8 cellular contexts compared by ENCODE assay signal in the genomic region with DNA sequence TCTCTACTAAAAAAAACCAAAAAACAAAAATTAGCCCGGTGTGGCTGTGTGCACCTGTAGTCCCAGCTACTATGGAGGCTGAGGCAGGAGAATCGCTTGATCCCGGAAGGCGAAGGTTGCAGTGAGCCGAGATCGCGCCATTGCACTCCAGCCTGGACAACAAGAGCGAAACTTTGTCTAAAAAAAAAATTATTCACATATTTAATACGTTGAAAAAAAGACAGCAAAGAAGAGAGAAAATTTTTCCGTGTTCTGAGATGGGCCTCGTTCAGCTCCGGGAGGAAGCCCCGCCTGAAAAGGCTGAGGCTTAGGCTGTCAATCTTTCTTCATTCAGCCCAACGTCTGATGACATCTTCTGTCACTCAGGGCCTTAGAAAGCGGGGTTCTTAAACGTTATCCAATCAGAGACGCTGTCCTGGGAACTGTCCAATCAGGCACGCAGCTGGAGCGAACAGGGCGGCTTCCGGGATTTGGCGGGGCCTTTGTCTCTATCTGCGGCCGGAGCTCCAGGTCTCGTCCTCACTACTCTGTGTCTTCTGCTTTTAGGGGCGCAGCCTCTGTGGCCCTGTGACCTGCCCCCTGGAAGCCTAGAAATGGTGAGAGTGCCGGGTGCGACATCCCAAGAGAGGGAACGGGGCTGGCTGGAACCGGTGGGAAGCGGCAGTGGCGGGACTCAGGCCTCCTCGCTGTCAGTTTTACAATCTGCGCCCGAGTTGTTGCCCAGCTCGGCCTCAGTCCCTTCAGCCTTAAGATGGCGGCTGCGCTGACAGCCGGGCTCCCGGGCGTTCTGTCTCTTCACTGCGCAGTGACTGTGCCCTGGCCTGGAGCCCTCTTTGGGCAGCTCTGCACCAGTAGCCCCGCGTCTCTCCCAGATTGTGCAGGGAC. TPM values are rescaled to one million over a fixed set of nuclear protein-coding genes. Genes with fewer than 3 reads are reported as not detected.
DNase-seq lines count a peak whose midpoint lies in the region; ATAC-seq and TF ChIP-seq lines count a peak whose summit lies in the region.

A gene (plus strand): TSS at position 485 of the 885 bp plus-strand sequence. CDS start 109 bp downstream, at position 594.

- H3K9me3 Mint-ChIP-seq in activated naive CD8-positive, alpha-beta T cell treated with anti-CD3 and anti-CD28 coated beads, Interleukin-2, amount 10 ng/mL, durations not matched to agents 7 days and 5 days, result peaks cover 24% of the 10 kb centered on the region
- peaks cover 22% of the 10 kb centered on the region for H3K9me3 Mint-ChIP-seq in progenitor cell of endocrine pancreas (ENCODE audit: low read depth)

- no peaks in the 10 kb centered on the region for H3K9me3 ChIP-seq in cardiac muscle cell (ENCODE audit: low read depth)

- peak within 1 kb of the TSS; percentile 47 for H3K4me3 ChIP-seq in cardiac muscle cell

- ATAC-seq in GM21576 (IDR thresholded peaks at IDR 0.05; ENCODE audit: unreplicated experiment), result peak; percentile 93
- peak; percentile 98 for ATAC-seq in activated naive CD8-positive, alpha-beta T cell treated with anti-CD3 and anti-CD28 coated beads, Interleukin-2, amount 10 ng/mL, durations not matched to agents 7 days and 5 days (ENCODE audit: low read depth)

- DNase-seq in DMS79 treated with DMSO at 0.1 percent for 48 hours (lab: John Stamatoyannopoulos, UW), result peak; percentile 95
- peak; percentile 95 for DNase-seq in KBM-7
- DNase-seq in SKM-1 treated with dmso at 0.1 percent for 144 hours (lab: John Stamatoyannopoulos, UW; ENCODE audit: unreplicated experiment), result peak; percentile 59
- DNase-seq in activated naive CD8-positive, alpha-beta T cell treated with anti-CD3 and anti-CD28 coated beads, Interleukin-2, amount 10 ng/mL, durations not matched to agents 7 days and 5 days, result peak; percentile 82
- DNase-seq in cardiac muscle cell (ENCODE audit: low read depth in 1 of 2, low spot score in 1 of 2), result peak; percentile 57 to 91
- DNase-seq in progenitor cell of endocrine pancreas (ENCODE audit: low spot score, unreplicated experiment), result peak; percentile 25
- peak; percentile 93 for DNase-seq in ureter (ENCODE audit: low spot score)

- peak within 1 kb of the TSS; percentile 99 for H3K27ac Mint-ChIP-seq in activated naive CD8-positive, alpha-beta T cell treated with anti-CD3 and anti-CD28 coated beads, Interleukin-2, amount 10 ng/mL, durations not matched to agents 7 days and 5 days
- H3K27ac Mint-ChIP-seq in progenitor cell of endocrine pancreas, result peak within 1 kb of the TSS; percentile 98

- TF ChIP-seq CTCF in cardiac muscle cell (IDR thresholded peaks at IDR 0.05; ENCODE audit: low read depth, low read length) (no peak), progenitor cell of endocrine pancreas (IDR thresholded peaks at IDR 0.05; ENCODE audit: unreplicated experiment) (no peak)

- H3K27me3 Mint-ChIP-seq in activated naive CD8-positive, alpha-beta T cell treated with anti-CD3 and anti-CD28 coated beads, Interleukin-2, amount 10 ng/mL, durations not matched to agents 7 days and 5 days, result no peaks in the 10 kb centered on the region
- no peaks in the 10 kb centered on the region for H3K27me3 Mint-ChIP-seq in progenitor cell of endocrine pancreas

- H3K4me1 ChIP-seq in cardiac muscle cell (ENCODE audit: low read depth), result no peaks in the 10 kb centered on the region

- H3K4me3 Mint-ChIP-seq in activated naive CD8-positive, alpha-beta T cell treated with anti-CD3 and anti-CD28 coated beads, Interleukin-2, amount 10 ng/mL, durations not matched to agents 7 days and 5 days, result peak within 1 kb of the TSS; percentile 98
- H3K4me3 Mint-ChIP-seq in progenitor cell of endocrine pancreas (ENCODE audit: low read depth), result peak within 1 kb of the TSS; percentile 88

- H3K36me3 ChIP-seq in cardiac muscle cell, result no peaks in the 10 kb centered on the region

- H3K4me1 Mint-ChIP-seq in activated naive CD8-positive, alpha-beta T cell treated with anti-CD3 and anti-CD28 coated beads, Interleukin-2, amount 10 ng/mL, durations not matched to agents 7 days and 5 days, result peaks cover 8% of the 10 kb centered on the region
- H3K4me1 Mint-ChIP-seq in progenitor cell of endocrine pancreas (ENCODE audit: low read depth), result peaks cover 4% of the 10 kb centered on the region

- H3K27me3 ChIP-seq in cardiac muscle cell, result no peaks in the 10 kb centered on the region

- H3K27ac ChIP-seq in cardiac muscle cell, result no peak within 1 kb of the TSS

- H3K36me3 Mint-ChIP-seq in activated naive CD8-positive, alpha-beta T cell treated with anti-CD3 and anti-CD28 coated beads, Interleukin-2, amount 10 ng/mL, durations not matched to agents 7 days and 5 days, result peaks cover 34% of the 10 kb centered on the region
- H3K36me3 Mint-ChIP-seq in progenitor cell of endocrine pancreas (ENCODE audit: insufficient read depth), result no peaks in the 10 kb centered on the region

- POLR2A ChIA-PET in activated naive CD8-positive, alpha-beta T cell treated with anti-CD3 and anti-CD28 coated beads, Interleukin-2, amount 10 ng/mL, durations not matched to agents 7 days and 5 days (lab: Charles Lee), result interaction anchor here (0.6 to 2.5 kb wide), 13 partner anchors 15 to 1862 kb away, joined by 3 to 27 read pairs (median 5); a partner anchor contains a TSS

- in situ Hi-C loops in KBM-7 (cut with MboI; ENCODE audit: low pct_unique_long_range_greater_than_20kb, low sequenced_read_pairs), result no loop called here

RNA-seq across cellular contexts. Expression of the gene that starts here (rescaled TPM):
- total RNA-seq in activated naive CD8-positive, alpha-beta T cell treated with anti-CD3 and anti-CD28 coated beads, Interleukin-2, amount 10 ng/mL, durations not matched to agents 7 days and 5 days, result 10 to 100 TPM; 14.4 to 20.3 TPM
- total RNA-seq in cardiac muscle cell (2.3 and 4.0 TPM in 2 replicates), progenitor cell of endocrine pancreas (5.7 and 6.0 TPM in 2 replicates), ureter (14.3 TPM)
- 0.79 and 1.7 TPM in 2 replicates for polyA plus RNA-seq in cardiac muscle cell

Comparison
In these comparisons a context has a peak if more than half of its experiments do, and no peak if none do; other contexts are left out.
1. DNase-seq: peak in every context shown above with its lines; median percentile 95 in DMS79 treated with DMSO at 0.1 percent for 48 hours; 95 in KBM-7; 93 in ureter; 82 in activated naive CD8-positive, alpha-beta T cell treated with anti-CD3 and anti-CD28 coated beads, Interleukin-2, amount 10 ng/mL, durations not matched to agents 7 days and 5 days; 74 in cardiac muscle cell; 59 in SKM-1 treated with dmso at 0.1 percent for 144 hours; 25 in progenitor cell of endocrine pancreas.